In the genomic region with DNA sequence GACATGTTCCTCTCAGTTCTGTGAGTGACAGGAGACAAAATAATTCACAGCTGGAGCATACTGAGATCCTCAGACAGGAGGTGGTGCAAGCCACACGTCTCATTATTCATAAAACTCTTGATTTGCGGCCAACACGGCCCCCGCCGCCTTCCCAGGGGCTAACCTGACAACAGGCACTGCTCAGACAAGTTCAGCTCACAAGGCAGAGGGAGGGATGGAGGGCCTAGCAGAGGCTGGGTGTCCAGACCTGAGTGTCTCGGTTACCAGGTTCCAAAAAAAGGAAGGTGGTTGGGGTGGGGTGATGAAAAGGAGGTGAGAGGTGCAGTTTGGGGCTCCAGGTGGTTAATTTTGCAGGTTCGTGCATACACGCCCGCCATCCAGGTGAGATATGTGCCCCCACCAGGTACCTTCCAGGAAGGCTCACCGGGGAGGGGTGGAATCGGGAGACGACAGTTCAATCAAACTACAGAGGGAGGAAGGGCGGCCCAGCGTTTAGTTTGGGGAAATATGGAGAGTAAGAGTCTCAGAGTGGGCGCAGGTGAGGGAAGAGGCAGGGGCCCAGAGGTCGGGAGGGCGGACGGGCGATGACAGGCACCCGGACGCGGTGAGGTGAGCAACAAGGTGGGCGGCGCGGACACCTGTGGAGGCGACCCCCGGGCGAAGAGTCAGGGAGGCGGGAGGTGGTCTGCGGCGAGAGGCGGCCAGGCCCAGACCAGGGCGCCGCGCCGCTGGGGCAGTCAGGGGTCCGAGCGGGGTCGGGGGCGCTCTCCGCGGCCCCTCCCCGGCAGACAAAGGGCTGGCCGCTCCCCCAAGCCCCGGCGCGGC, we compare ENCODE assay signal across 8 cellular contexts. TPM values are rescaled to one million over a fixed set of nuclear protein-coding genes. Genes with fewer than 3 reads are reported as not detected.
DNase-seq lines count a peak whose midpoint lies in the region; ATAC-seq, FAIRE-seq and TF ChIP-seq lines count a peak whose summit lies in the region.

No MANE protein-coding gene starts in this region.

- H3K36me3 ChIP-seq in H1 (ENCODE audit: control insufficient read depth in 2 of 4, insufficient read depth in 4 of 4, low read length in 3 of 4): no peaks in the 10 kb centered on the region
- H3K36me3 ChIP-seq in thoracic aorta: no peaks in the 10 kb centered on the region

- H4K20me1 ChIP-seq in H1 (replicated peaks in 1 of 2; ENCODE audit: control insufficient read depth in 1 of 2, insufficient read depth in 2 of 2, low read length in 2 of 2): peaks cover 0 to 2% of the 10 kb centered on the region in 2 experiments

- H3K23ac ChIP-seq in H1 (ENCODE audit: insufficient read length): no peak overlapping the region

- H3K4me3 ChIP-seq in H1 (ENCODE audit: extremely low read depth in 1 of 4, insufficient read depth in 2 of 4, low read depth in 3 of 4, low read length in 4 of 4): peak overlapping the region; percentile 76 to 99 (median 88)
- H3K4me3 ChIP-seq in thoracic aorta: peak overlapping the region; percentile 81

- H3K4ac ChIP-seq in H1 (replicated peaks; ENCODE audit: insufficient read length, low read depth, low read length): no peak overlapping the region

- H2BK15ac ChIP-seq in H1 (ENCODE audit: low read length): no peak overlapping the region

- no peaks in the 10 kb centered on the region for H3K36me3 Mint-ChIP-seq in naive thymus-derived CD8-positive, alpha-beta T cell

- H3K79me2 ChIP-seq in H1 (ENCODE audit: control insufficient read depth in 1 of 2, insufficient read depth in 2 of 2, low read length in 2 of 2): peaks cover 7 to 22% of the 10 kb centered on the region in 2 experiments; a peak in 2 of 4 replicates

- H4K91ac ChIP-seq in H1 (replicated peaks; ENCODE audit: insufficient read length, low read length): peak overlapping the region; percentile 57

- H2BK120ac ChIP-seq in H1 (replicated peaks; ENCODE audit: low read depth, low read length): no peak overlapping the region

- H3K27ac Mint-ChIP-seq in naive thymus-derived CD8-positive, alpha-beta T cell: peak overlapping the region; percentile 82 to 94 (median 90)

- ATAC-seq in GM19035 (IDR thresholded peaks at IDR 0.05; ENCODE audit: unreplicated experiment) (peak; percentile 4), HG03558 (IDR thresholded peaks at IDR 0.05; ENCODE audit: extremely low read depth, unreplicated experiment) (peak; percentile 5), thoracic aorta (ENCODE audit: insufficient number of reproducible peaks, low FRiP score, low read depth) (no peak), HG03095 (IDR thresholded peaks at IDR 0.05; ENCODE audit: unreplicated experiment) (no peak)
- ATAC-seq in naive thymus-derived CD8-positive, alpha-beta T cell: no peak

- DNase-seq in activated CD4-positive, alpha-beta T cell treated with anti-CD3 and anti-CD28 coated beads for 48 hours: peak; percentile 67
- DNase-seq in H1 (ENCODE audit: low read depth in 1 of 2, low spot score in 2 of 2) (no peak), thoracic aorta (ENCODE audit: low spot score) (no peak), middle frontal gyrus (ENCODE audit: extremely low spot score, low spot score) (no peak)
- DNase-seq in naive thymus-derived CD8-positive, alpha-beta T cell: peak in 7 of 10 donors; percentile 5 to 31 (median 19)

- peak overlapping the region; percentile 62; the same call in 1 of the 2 replicates for H4K8ac ChIP-seq in H1 (ENCODE audit: extremely low read depth, insufficient read depth, low read length)

- H3K4me3 Mint-ChIP-seq in naive thymus-derived CD8-positive, alpha-beta T cell: peak overlapping the region; percentile 93 to 99 (median 95)

- TF ChIP-seq RAD21 in H1 (IDR thresholded peaks at IDR 0.05 in 1 of 2, conservative IDR thresholded peaks at IDR 0.05 in 1 of 2; ENCODE audit: low read depth in 2 of 2, low read length in 2 of 2): no peak

- peak overlapping the region; percentile 52 to 81 (median 78) for H3K9ac ChIP-seq in H1 (replicated peaks in 1 of 4; ENCODE audit: extremely low read depth in 1 of 4, low read depth in 3 of 4, low read length in 3 of 4)

- TF ChIP-seq CTCF in H1 (IDR thresholded peaks at IDR 0.05; ENCODE audit: control extremely low read depth in 1 of 3, insufficient read depth in 1 of 3, low read depth in 1 of 3, low read length in 3 of 3): no peak
- no peak for TF ChIP-seq CTCF in thoracic aorta (IDR thresholded peaks at IDR 0.05)

- H3K4me2 ChIP-seq in H1 (ENCODE audit: insufficient read depth in 1 of 2, low read depth in 2 of 2, low read length in 2 of 2): peak overlapping the region; percentile 90 to 92

- H3K27me3 Mint-ChIP-seq in naive thymus-derived CD8-positive, alpha-beta T cell: no peaks in the 10 kb centered on the region

- no peak overlapping the region for H3K56ac ChIP-seq in H1 (replicated peaks; ENCODE audit: insufficient read length, low read depth, low read length)

- TF ChIP-seq POLR2A in H1 (IDR thresholded peaks at IDR 0.05; ENCODE audit: control extremely low read depth in 1 of 2, low read depth in 2 of 2, low read length in 2 of 2): no peak

- H3K9me3 Mint-ChIP-seq in naive thymus-derived CD8-positive, alpha-beta T cell: no peaks in the 10 kb centered on the region

- no peak overlapping the region for H2BK12ac ChIP-seq in H1 (ENCODE audit: low read depth, low read length)

- no peak overlapping the region for H4K5ac ChIP-seq in H1 (ENCODE audit: insufficient read length, low read depth, low read length)

- H3K9me3 ChIP-seq in H1 (ENCODE audit: insufficient read depth in 2 of 2, low read depth in 1 of 2, low read length in 1 of 2) (no peaks in the 10 kb centered on the region), thoracic aorta (no peaks in the 10 kb centered on the region)

- peaks cover 2 to 6% (median 4%) of the 10 kb centered on the region in 4 experiments; a peak in 4 of 7 replicates for H3K4me1 ChIP-seq in H1 (replicated peaks in 1 of 4; ENCODE audit: control insufficient read depth in 3 of 4, insufficient read depth in 4 of 4, low read length in 3 of 4)
- peaks cover 12 to 21% of the 10 kb centered on the region in 2 donors for H3K4me1 ChIP-seq in thoracic aorta (ENCODE audit: control insufficient read depth in 1 of 2, low read depth in 2 of 2)

- CTCF ChIA-PET in H1 (lab: Charles Lee; ENCODE audit: partially characterized antibody): no interaction called here

- H3K27ac ChIP-seq in H1 (ENCODE audit: low read depth, low read length) (peak overlapping the region; percentile 41; the same call in 1 of the 2 replicates), thoracic aorta (peak overlapping the region; percentile 17 to 34)

- H2BK20ac ChIP-seq in H1 (ENCODE audit: low read length): no peak overlapping the region

- no peak overlapping the region for H3K18ac ChIP-seq in H1 (ENCODE audit: extremely low read depth, low read length)

- H2BK5ac ChIP-seq in H1 (ENCODE audit: low read depth, low read length): no peak overlapping the region

- H3K14ac ChIP-seq in H1 (ENCODE audit: insufficient read length): no peak overlapping the region

- peaks cover 6% of the 10 kb centered on the region for H3K23me2 ChIP-seq in H1 (ENCODE audit: low read depth, low read length)

- no peak overlapping the region for H2AK5ac ChIP-seq in H1 (ENCODE audit: low read depth, low read length)

- peaks cover 23 to 42% (median 30%) of the 10 kb centered on the region in 4 donors for H3K4me1 Mint-ChIP-seq in naive thymus-derived CD8-positive, alpha-beta T cell

- H2AFZ ChIP-seq in H1 (ENCODE audit: low read length): peak overlapping the region; percentile 45; the same call in 1 of the 2 replicates

- peaks cover 13% of the 10 kb centered on the region for H3K79me1 ChIP-seq in H1 (ENCODE audit: low read depth, low read length)

- POLR2A ChIA-PET in H1 (lab: Charles Lee; ENCODE audit: partially characterized antibody): interaction anchor here (1.2 kb wide), 1 partner anchor 34 kb away, joined by 6 read pairs; the partner anchor contains the start of genes LZIC and NMNAT1
- POLR2A ChIA-PET in naive thymus-derived CD8-positive, alpha-beta T cell (lab: Charles Lee): interaction anchor here (0.6 to 1.1 kb wide), 3 partner anchors 33 to 1148 kb away, joined by 3 to 4 read pairs (median 3); partner anchors contain the start of genes LZIC and NMNAT1

- WGBS in H1 (ENCODE audit: extremely low coverage in 1 of 2, insufficient coverage in 1 of 2, insufficient read length in 1 of 2, insufficient replicate concordance in 2 of 2, low coverage in 1 of 2, low lambda C conversion rate in 2 of 2, missing lambda C conversion rate in 1 of 2), 2 experiments: 8% methylated on average over 41 of the region's 47 CpGs; no CpG with 5 or more reads in 1 of the 2 experiments

- H3K27me3 ChIP-seq in H1 (replicated peaks in 1 of 4; ENCODE audit: control insufficient read depth in 3 of 4, extremely low read depth in 1 of 4, insufficient read depth in 3 of 4, low read length in 3 of 4): no peaks in the 10 kb centered on the region
- H3K27me3 ChIP-seq in thoracic aorta (replicated peaks; ENCODE audit: insufficient read depth): no peaks in the 10 kb centered on the region

- FAIRE-seq in H1 (lab: Jason Lieb, UNC): no peak

- no peak for TF ChIP-seq EP300 in H1 (IDR thresholded peaks at IDR 0.05; ENCODE audit: borderline replicate concordance in 1 of 2, low read depth in 2 of 2, low read length in 2 of 2)

RNA-seq across cellular contexts. Expression of gene CTNNBIP1, which starts 0.6 kb away (rescaled TPM):
- 46.6 and 49.5 TPM in 2 replicates for total RNA-seq in H1 (2021; fragmentation: NEBNext Ultra II Directional; extraction: Animal tissue kit (Norgen Biotek cat#: 25700))
- polyA plus RNA-seq in H1 (2011; rRNA removed): 40.9 and 48.8 TPM in 2 replicates
- 50.8 TPM for polyA plus RNA-seq in H1 (2011; cell fraction: cytosol; rRNA removed)
- polyA plus RNA-seq in H1 (2011; cell fraction: nucleus; rRNA removed): 37.8 TPM
- polyA plus RNA-seq in H1 (2012, experiment 1 of 2): 29.8 to 63.7 TPM (median 56.8 TPM) in 4 replicates
- polyA plus RNA-seq in H1 (2012, experiment 2 of 2): 31.9 TPM
- 27.0 TPM for polyA plus RNA-seq in H1 (2013, experiment 1 of 2)
- 29.6 TPM for polyA plus RNA-seq in H1 (2013, experiment 2 of 2)
- polyA minus RNA-seq in H1 (2011; rRNA and poly(A)+ RNA removed): 21.0 and 32.7 TPM in 2 replicates
- polyA minus RNA-seq in H1 (2011; cell fraction: cytosol; rRNA and poly(A)+ RNA removed): 36.7 TPM
- polyA minus RNA-seq in H1 (2011; cell fraction: nucleus; rRNA and poly(A)+ RNA removed): 18.3 TPM
- 1 to 10 TPM; 7.5 to 8.9 TPM for total RNA-seq in naive thymus-derived CD8-positive, alpha-beta T cell
- polyA plus RNA-seq in naive thymus-derived CD8-positive, alpha-beta T cell: 10 to 100 TPM in 1 of 3 donors, 1 to 10 TPM in 2; 7.0 to 17.1 (median 9.9) TPM
- 10 to 100 TPM; 13.4 to 22.3 TPM for total RNA-seq in thoracic aorta

RNA-seq across cellular contexts. Expression of gene LZIC, which starts 33.8 kb away (rescaled TPM):
- total RNA-seq in H1 (2021; fragmentation: NEBNext Ultra II Directional; extraction: Animal tissue kit (Norgen Biotek cat#: 25700)): 20.0 and 20.3 TPM in 2 replicates
- polyA plus RNA-seq in H1 (2011; rRNA removed): 2.2 and 4.8 TPM in 2 replicates
- polyA plus RNA-seq in H1 (2011; cell fraction: cytosol; rRNA removed): 6.7 TPM
- 2.9 TPM for polyA plus RNA-seq in H1 (2011; cell fraction: nucleus; rRNA removed)
- 9.4 to 26.2 TPM (median 12.9 TPM) in 4 replicates for polyA plus RNA-seq in H1 (2012, experiment 1 of 2)
- 4.1 TPM for polyA plus RNA-seq in H1 (2012, experiment 2 of 2)
- 13.9 TPM for polyA plus RNA-seq in H1 (2013, experiment 1 of 2)
- 15.8 TPM for polyA plus RNA-seq in H1 (2013, experiment 2 of 2)
- polyA minus RNA-seq in H1 (2011; rRNA and poly(A)+ RNA removed): 6.9 and 7.8 TPM in 2 replicates
- 3.5 TPM for polyA minus RNA-seq in H1 (2011; cell fraction: cytosol; rRNA and poly(A)+ RNA removed)
- polyA minus RNA-seq in H1 (2011; cell fraction: nucleus; rRNA and poly(A)+ RNA removed): 8.0 TPM
- total RNA-seq in naive thymus-derived CD8-positive, alpha-beta T cell: 10 to 100 TPM; 28.8 to 31.5 TPM
- 10 to 100 TPM; 34.2 to 39.8 (median 38.0) TPM for polyA plus RNA-seq in naive thymus-derived CD8-positive, alpha-beta T cell
- total RNA-seq in thoracic aorta: 10 to 100 TPM; 21.9 to 27.9 TPM

RNA-seq across cellular contexts. Expression of gene NMNAT1, which starts 33.8 kb away (rescaled TPM):
- total RNA-seq in H1 (2021; fragmentation: NEBNext Ultra II Directional; extraction: Animal tissue kit (Norgen Biotek cat#: 25700)): 2.0 and 2.5 TPM in 2 replicates
- polyA plus RNA-seq in H1 (2011; rRNA removed): 1.8 and 2.0 TPM in 2 replicates
- polyA plus RNA-seq in H1 (2011; cell fraction: cytosol; rRNA removed): 2.9 TPM
- 1.3 TPM for polyA plus RNA-seq in H1 (2011; cell fraction: nucleus; rRNA removed)
- polyA plus RNA-seq in H1 (2012, experiment 1 of 2): 2.7 to 4.7 TPM (median 3.3 TPM) in 4 replicates
- polyA plus RNA-seq in H1 (2012, experiment 2 of 2): 0.47 TPM
- 2.5 TPM for polyA plus RNA-seq in H1 (2013, experiment 1 of 2)
- polyA plus RNA-seq in H1 (2013, experiment 2 of 2): 2.0 TPM
- 3.0 and 4.8 TPM in 2 replicates for polyA minus RNA-seq in H1 (2011; rRNA and poly(A)+ RNA removed)
- 1.3 TPM for polyA minus RNA-seq in H1 (2011; cell fraction: cytosol; rRNA and poly(A)+ RNA removed)
- 1.2 TPM for polyA minus RNA-seq in H1 (2011; cell fraction: nucleus; rRNA and poly(A)+ RNA removed)
- 1 to 10 TPM; 8.1 to 9.3 TPM for total RNA-seq in naive thymus-derived CD8-positive, alpha-beta T cell
- polyA plus RNA-seq in naive thymus-derived CD8-positive, alpha-beta T cell: 1 to 10 TPM; 3.4 to 7.3 (median 5.2) TPM
- total RNA-seq in thoracic aorta: 1 to 10 TPM; 4.6 to 4.7 TPM

Comparison
In these comparisons a context has a peak if more than half of its experiments do, and no peak if none do; other contexts are left out.
1. ATAC-seq: peak in GM19035 (single experiment) and HG03558 (single experiment); none in naive thymus-derived CD8-positive, alpha-beta T cell (0 of 2), thoracic aorta (single experiment) and HG03095 (single experiment).
2. DNase-seq: peak in activated CD4-positive, alpha-beta T cell treated with anti-CD3 and anti-CD28 coated beads for 48 hours (single experiment) and naive thymus-derived CD8-positive, alpha-beta T cell (7 of 10); none in H1 (0 of 2), thoracic aorta (single experiment) and middle frontal gyrus (single experiment).